In genomic region chr15:50046868-50047267, GRCh38 we compare ENCODE assay signal across 19 cellular contexts.
DNase-seq lines count a peak whose midpoint lies in the region; ATAC-seq and TF ChIP-seq lines count a peak whose summit lies in the region.
"Had no signal": no experiment of that assay in that cellular context is flagged by ENCODE, and none has a peak within 500 bp of the region (broad histone marks: within the 10 kb centered on the region; RNA-seq: fewer than 3 reads in every experiment).

No MANE protein-coding gene starts in this region.

- in situ Hi-C loops in mammary epithelial cell (cut with MboI; ENCODE audit: low sequenced_read_pairs in 2 of 2), result no loop called here

- H3K4me3 Mint-ChIP-seq in T-helper 2 cell treated with Interferon-gamma antibody and Interleukin-4, amounts not matched to agents 5 μg/mL and 100 μg/mL, for 36 hours, result no peak overlapping the region

- peaks cover 29% of the 10 kb centered on the region for H3K36me3 Mint-ChIP-seq in T-helper 2 cell treated with Interferon-gamma antibody and Interleukin-4, amounts not matched to agents 5 μg/mL and 100 μg/mL, for 36 hours (ENCODE audit: low read depth)

- TF ChIP-seq CTCF in mammary epithelial cell (conservative IDR thresholded peaks at IDR 0.05 in 1 of 2, IDR thresholded peaks at IDR 0.05 in 1 of 2; ENCODE audit: extremely low read depth in 1 of 2, insufficient read depth in 1 of 2, low read depth in 1 of 2, low read length in 2 of 2) (no peak), breast epithelium (IDR thresholded peaks at IDR 0.05) (no peak), fibroblast of the aortic adventitia (IDR thresholded peaks at IDR 0.05; ENCODE audit: insufficient read depth, low read length) (no peak), uterus (IDR thresholded peaks at IDR 0.05) (no peak)

- TF ChIP-seq POLR2A in breast epithelium (IDR thresholded peaks at IDR 0.05) (no peak), uterus (IDR thresholded peaks at IDR 0.05) (no peak)

- H4K20me1 ChIP-seq in mammary epithelial cell (ENCODE audit: insufficient read depth, low read length), result no peaks in the 10 kb centered on the region

- H3K27ac ChIP-seq in mammary epithelial cell (ENCODE audit: insufficient read depth, low read depth, low read length), result no peak overlapping the region
- H3K27ac ChIP-seq in breast epithelium, result no peak overlapping the region
- H3K27ac ChIP-seq in uterus, result peak overlapping the region; percentile 47 to 67
- H3K27ac ChIP-seq: esophagus squamous epithelium, right lobe of liver, SJSA1, suprapubic skin had no signal

- no TSS peak for BruUV-seq in mammary epithelial cell (replicated peaks; lab: Mats Ljungman, UMichigan)

- no peak overlapping the region for H3K27ac Mint-ChIP-seq in T-helper 2 cell treated with Interferon-gamma antibody and Interleukin-4, amounts not matched to agents 5 μg/mL and 100 μg/mL, for 36 hours

- dilution Hi-C loops in mammary epithelial cell (cut with HindIII; ENCODE audit: low sequenced_read_pairs), result no loop called here

- H3K27me3 Mint-ChIP-seq in T-helper 2 cell treated with Interferon-gamma antibody and Interleukin-4, amounts not matched to agents 5 μg/mL and 100 μg/mL, for 36 hours (ENCODE audit: low read depth), result no peaks in the 10 kb centered on the region

- H3K4me3 ChIP-seq in mammary epithelial cell (replicated peaks in 1 of 3; ENCODE audit: insufficient read depth in 1 of 3, low read depth in 2 of 3, low read length in 3 of 3) (no peak overlapping the region), breast epithelium (no peak overlapping the region), fibroblast of the aortic adventitia (ENCODE audit: low read depth, low read length) (no peak overlapping the region), uterus (no peak overlapping the region)
- H3K4me3 ChIP-seq: esophagus squamous epithelium, right lobe of liver, SJSA1, suprapubic skin had no signal

- no peak overlapping the region for H2AFZ ChIP-seq in mammary epithelial cell (ENCODE audit: low read depth, low read length)

- peaks cover 18% of the 10 kb centered on the region for H3K9me3 Mint-ChIP-seq in T-helper 2 cell treated with Interferon-gamma antibody and Interleukin-4, amounts not matched to agents 5 μg/mL and 100 μg/mL, for 36 hours

- no peaks in the 10 kb centered on the region for H3K27me3 ChIP-seq in mammary epithelial cell (ENCODE audit: insufficient read depth, low read length)
- no peaks in the 10 kb centered on the region for H3K27me3 ChIP-seq in breast epithelium
- H3K27me3 ChIP-seq in uterus, result no peaks in the 10 kb centered on the region
- H3K27me3 ChIP-seq: esophagus squamous epithelium, right lobe of liver, SJSA1, suprapubic skin had no signal

- no peaks in the 10 kb centered on the region for H3K4me1 ChIP-seq in mammary epithelial cell (ENCODE audit: insufficient read depth, low read length)
- no peaks in the 10 kb centered on the region for H3K4me1 ChIP-seq in breast epithelium
- no peaks in the 10 kb centered on the region for H3K4me1 ChIP-seq in uterus
- H3K4me1 ChIP-seq: esophagus squamous epithelium, right lobe of liver, suprapubic skin had no signal

- H3K9me3 ChIP-seq in mammary epithelial cell (replicated peaks; ENCODE audit: insufficient read depth, low read length) (no peaks in the 10 kb centered on the region), breast epithelium (peaks cover 6 to 12% of the 10 kb centered on the region in 2 donors), uterus (peaks cover 0 to 9% of the 10 kb centered on the region in 2 donors)
- H3K9me3 ChIP-seq: suprapubic skin had no signal

- CTCF ChIA-PET in mammary epithelial cell (lab: Charles Lee; ENCODE audit: low non-redundant PET), result no interaction called here

- no peak for ATAC-seq in GM19397 (IDR thresholded peaks at IDR 0.05; ENCODE audit: unreplicated experiment)
- ATAC-seq: right lobe of liver had no signal

- peak; percentile 68 for DNase-seq in mammary epithelial cell
- DNase-seq in breast epithelium (ENCODE audit: low spot score in 2 of 2), result no peak
- DNase-seq in T-helper 2 cell treated with Interferon-gamma antibody and Interleukin-4, amounts not matched to agents 5 μg/mL and 100 μg/mL, for 36 hours (ENCODE audit: low spot score), result peak; percentile 28
- peak; percentile 59 for DNase-seq in fibroblast of the aortic adventitia (ENCODE audit: low read depth)
- DNase-seq in uterus, result no peak
- no peak for DNase-seq in NCI-H1417 treated with DMSO at 0.1 percent for 48 hours (lab: John Stamatoyannopoulos, UW)
- no peak for DNase-seq in activated gamma-delta T cell treated with Interleukin-2 at 50 U/mL for 16 hours
- DNase-seq: activated CD4-positive, alpha-beta T cell treated with anti-CD3 and anti-CD28 coated beads, Interleukin-2, amount 50 U/mL, for 4 hours; activated effector memory CD4-positive, alpha-beta T cell treated with anti-CD3 and anti-CD28 coated beads, Interleukin-2, amount 50 U/mL, for 16 hours; esophagus squamous epithelium; kidney; midbrain; NCI-H187 treated with DMSO at 0.1 percent for 48 hours; nucleus accumbens; right lobe of liver; stimulated activated CD4-positive, alpha-beta T cell treated with anti-CD3 and anti-CD28 coated beads, Interleukin-2, amount 100 ng/mL, for 24 hours had no signal

- H3K4me1 Mint-ChIP-seq in T-helper 2 cell treated with Interferon-gamma antibody and Interleukin-4, amounts not matched to agents 5 μg/mL and 100 μg/mL, for 36 hours (ENCODE audit: low read depth), result peaks cover 15% of the 10 kb centered on the region

- no peak overlapping the region for H3K9ac ChIP-seq in mammary epithelial cell (ENCODE audit: insufficient read depth, low read length)

- intact Hi-C loops in mammary epithelial cell (cut with micrococcal nuclease) (no loop called here), breast epithelium (cut with DNase I; ENCODE audit: low total_unique reads) (no loop called here), uterus (cut with DNase I; ENCODE audit: low total_unique reads) (no loop called here)

- WGBS in mammary epithelial cell (ENCODE audit: low coverage, missing lambda C conversion rate), result 0% methylated on average over 2 of the region's 2 CpGs

- no peaks in the 10 kb centered on the region for H3K79me2 ChIP-seq in mammary epithelial cell (ENCODE audit: insufficient read depth, low read length)

- no peak overlapping the region for H3K4me2 ChIP-seq in mammary epithelial cell (ENCODE audit: insufficient read depth, low read depth, low read length)

- no peaks in the 10 kb centered on the region for H3K36me3 ChIP-seq in mammary epithelial cell (ENCODE audit: insufficient read depth, low read length)
- no peaks in the 10 kb centered on the region for H3K36me3 ChIP-seq in breast epithelium
- H3K36me3 ChIP-seq in uterus, result no peaks in the 10 kb centered on the region
- H3K36me3 ChIP-seq: esophagus squamous epithelium, right lobe of liver, SJSA1, suprapubic skin had no signal

Comparison
In these comparisons a context has a peak if more than half of its experiments do, and no peak if none do; other contexts are left out.
1. DNase-seq: peak in mammary epithelial cell (single experiment), T-helper 2 cell treated with Interferon-gamma antibody and Interleukin-4, amounts not matched to agents 5 μg/mL and 100 μg/mL, for 36 hours (single experiment) and fibroblast of the aortic adventitia (single experiment); none in breast epithelium (0 of 2), uterus (0 of 2), NCI-H1417 treated with DMSO at 0.1 percent for 48 hours (single experiment) and activated gamma-delta T cell treated with Interleukin-2 at 50 U/mL for 16 hours (single experiment).
2. H3K27ac ChIP-seq: peak in uterus (2 of 2); none in mammary epithelial cell (single experiment) and breast epithelium (0 of 2).